12 cellular contexts compared by ENCODE assay signal in the genomic region with DNA sequence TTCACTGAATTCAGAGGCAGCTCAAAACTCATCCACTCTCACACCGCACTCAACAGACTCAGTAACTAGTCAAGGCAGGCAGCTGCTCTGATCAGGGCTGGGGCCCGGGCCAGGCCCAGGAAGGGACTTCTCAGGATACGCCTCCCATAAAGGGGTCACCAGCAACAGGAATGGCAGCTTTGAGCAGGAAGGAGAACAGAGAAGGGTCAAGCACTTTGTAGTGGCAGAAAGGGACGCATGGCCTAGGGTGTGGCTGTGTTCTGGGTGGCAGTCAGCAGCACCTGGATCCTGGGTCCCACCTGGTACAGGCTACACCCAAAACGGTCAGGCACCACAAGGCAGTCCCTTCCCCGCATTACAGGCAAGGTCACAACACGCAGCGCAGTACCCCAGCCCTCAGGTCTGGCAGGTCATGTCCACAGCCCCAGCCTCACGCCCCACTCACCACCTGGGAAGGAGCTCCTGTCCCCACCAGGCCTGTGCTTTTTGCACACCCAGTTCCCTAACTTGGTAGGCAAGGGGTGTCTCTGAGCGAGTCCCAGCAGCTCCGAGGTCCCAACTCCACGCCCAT.
DNase-seq lines count a peak whose midpoint lies in the region; ATAC-seq and TF ChIP-seq lines count a peak whose summit lies in the region.
"Had no signal": no experiment of that assay in that cellular context is flagged by ENCODE, and none has a peak within 500 bp of the region (broad histone marks: within the 10 kb centered on the region; RNA-seq: fewer than 3 reads in every experiment).

No MANE protein-coding gene starts in this region.

- no peak for TF ChIP-seq CTCF in right atrium auricular region (IDR thresholded peaks at IDR 0.05)
- TF ChIP-seq CTCF in dorsolateral prefrontal cortex (IDR thresholded peaks at IDR 0.05 in 54 of 56, conservative IDR thresholded peaks at IDR 0.05 in 2 of 56; ENCODE audit: low read depth in 1 of 56, partially characterized antibody in 56 of 56) = no peak

- peaks cover 7 to 28% of the 10 kb centered on the region in 2 donors for H3K36me3 Mint-ChIP-seq in activated naive CD4-positive, alpha-beta T cell treated with anti-CD3 and anti-CD28 coated beads, Interleukin-2, amount 50 U/mL, for 72 hours
- peaks cover 0 to 3% (median 0%) of the 10 kb centered on the region in 3 donors for H3K36me3 Mint-ChIP-seq in immature natural killer cell

- H3K36me3 ChIP-seq in right atrium auricular region = peaks cover 11% of the 10 kb centered on the region
- H3K36me3 ChIP-seq in thymus (ENCODE audit: control insufficient read depth, insufficient read depth) = peaks cover 15% of the 10 kb centered on the region

- peaks cover 10 to 54% (median 42%) of the 10 kb centered on the region in 3 donors for H3K27me3 Mint-ChIP-seq in immature natural killer cell (ENCODE audit: low read depth in 3 of 3)

- H3K9me3 Mint-ChIP-seq in activated naive CD4-positive, alpha-beta T cell treated with anti-CD3 and anti-CD28 coated beads, Interleukin-2, amount 50 U/mL, for 72 hours = no peaks in the 10 kb centered on the region
- no peaks in the 10 kb centered on the region for H3K9me3 Mint-ChIP-seq in immature natural killer cell

- intact Hi-C loops in Right ventricle myocardium superior (cut with DNase I) (no loop called here), dorsolateral prefrontal cortex (cut with DNase I) (no loop called here)

- DNase-seq in Right ventricle myocardium superior = peak; percentile 30
- DNase-seq in right atrium auricular region (ENCODE audit: low spot score) = no peak
- no peak for DNase-seq in activated naive CD4-positive, alpha-beta T cell treated with anti-CD3 and anti-CD28 coated beads, Interleukin-2, amount 50 U/mL, for 72 hours (ENCODE audit: low spot score in 2 of 2)
- no peak for DNase-seq in immature natural killer cell
- DNase-seq in MV-4-11 (lab: John Stamatoyannopoulos, UW) = no peak
- DNase-seq in dorsolateral prefrontal cortex = no peak
- DNase-seq in HCEC 1CT = no peak
- DNase-seq: NCI-H1105; stimulated activated CD4-positive, alpha-beta T cell treated with anti-CD3 and anti-CD28 coated beads, Interleukin-1b, Interleukin-23, amount 100 ng/mL, for 48 hours had no signal

- peak overlapping the region; percentile 66 to 83 (median 77) for H3K4me3 Mint-ChIP-seq in immature natural killer cell

- peak overlapping the region; percentile 32 to 94 for H3K27ac Mint-ChIP-seq in activated naive CD4-positive, alpha-beta T cell treated with anti-CD3 and anti-CD28 coated beads, Interleukin-2, amount 50 U/mL, for 72 hours
- H3K27ac Mint-ChIP-seq in immature natural killer cell = peak overlapping the region; percentile 98 to 100 (median 99)

- H3K27ac ChIP-seq in right atrium auricular region (peak overlapping the region in 1 of 2 donors; percentile 32), thymus (ENCODE audit: low read depth) (peak overlapping the region; percentile 73), dorsolateral prefrontal cortex (peak overlapping the region in 27 of 59 donors; percentile 0 to 90 (median 48))
- H3K27ac ChIP-seq: C4-2B had no signal

- peaks cover 92 to 96% of the 10 kb centered on the region in 2 donors for H3K4me1 Mint-ChIP-seq in immature natural killer cell

- ATAC-seq in Right ventricle myocardium superior (ENCODE audit: poor library complexity) = no peak
- ATAC-seq in activated naive CD4-positive, alpha-beta T cell treated with anti-CD3 and anti-CD28 coated beads, Interleukin-2, amount 50 U/mL, for 72 hours = no peak

- H3K9me3 ChIP-seq in right atrium auricular region = no peaks in the 10 kb centered on the region
- no peaks in the 10 kb centered on the region for H3K9me3 ChIP-seq in thymus (ENCODE audit: control insufficient read depth)
- H3K9me3 ChIP-seq: ascending aorta had no signal

- 96% methylated on average over 12 of the region's 12 CpGs for WGBS in thymus

- H3K4me3 ChIP-seq in right atrium auricular region = no peak overlapping the region
- H3K4me3 ChIP-seq in thymus (ENCODE audit: low read length) = no peak overlapping the region
- H3K4me3 ChIP-seq in dorsolateral prefrontal cortex = no peak overlapping the region
- H3K4me3 ChIP-seq: ascending aorta had no signal

- H3K27me3 ChIP-seq in right atrium auricular region (no peaks in the 10 kb centered on the region), thymus (ENCODE audit: control insufficient read depth, insufficient read depth) (no peaks in the 10 kb centered on the region), dorsolateral prefrontal cortex (no peaks in the 10 kb centered on the region)
- H3K27me3 ChIP-seq: ascending aorta had no signal

- H3K4me1 ChIP-seq in right atrium auricular region (peaks cover 4 to 94% of the 10 kb centered on the region in 2 donors), thymus (ENCODE audit: control insufficient read depth, insufficient read depth, low read length) (peaks cover 54% of the 10 kb centered on the region)
